ENCODE assay signal across 22 cellular contexts in genomic region chr6:160063771-160064413, GRCh38. TPM values are rescaled to one million over a fixed set of nuclear protein-coding genes. Genes with fewer than 3 reads are reported as not detected.
"Had no signal": no experiment of that assay in that cellular context is flagged by ENCODE, and none has a peak within 500 bp of the region (broad histone marks: within the 10 kb centered on the region; RNA-seq: fewer than 3 reads in every experiment).

No MANE protein-coding gene starts in this region.

- DNase-seq: erythroblast; heart right ventricle; hypothalamus; kidney glomerular epithelial cell; mammary epithelial cell; mucosa of descending colon; naive thymus-derived CD8-positive, alpha-beta T cell; posterior cingulate gyrus; spleen; stimulated activated CD4-positive, alpha-beta T cell treated with anti-CD3 and anti-CD28 coated beads, Interleukin-15, amount 100 ng/mL, for 24 hours; stimulated activated CD4-positive, alpha-beta T cell treated with anti-CD3 and anti-CD28 coated beads, Interleukin-1b, Interleukin-23, amount 100 ng/mL, for 48 hours; stimulated activated CD4-positive, alpha-beta T cell treated with anti-CD3 and anti-CD28 coated beads, Interleukin-4, amount 100 ng/mL, for 24 hours; stimulated activated naive B cell treated with anti-CD40 and anti-IgM and Interleukin-4, amounts not matched to agents 10 μg/mL and 1 μg/mL and 100 μg/mL, for 72 hours; stimulated activated naive CD8-positive, alpha-beta T cell treated with anti-CD3 and anti-CD28 coated beads, Interleukin-15, amount 100 ng/mL, for 72 hours; testis had no signal

- H3K27me3 Mint-ChIP-seq: central memory CD8-positive, alpha-beta T cell; dendritic cell treated with granulocyte-macrophage colony-stimulating factor and Interleukin-4, amounts not matched to agents 40 ng/mL and 50 ng/mL, for 4 days; naive thymus-derived CD8-positive, alpha-beta T cell; stimulated activated naive B cell treated with anti-CD40 and anti-IgM and Interleukin-4, amounts not matched to agents 10 μg/mL and 1 μg/mL and 100 μg/mL, for 72 hours; stimulated activated naive CD8-positive, alpha-beta T cell treated with anti-CD3 and anti-CD28 coated beads, Interleukin-15, amount 100 ng/mL, for 72 hours had no signal

- H3K27me3 ChIP-seq: heart right ventricle, neutrophil, right atrium auricular region, spleen, testis, tibial nerve had no signal

- H3K9me3 Mint-ChIP-seq: central memory CD8-positive, alpha-beta T cell; dendritic cell treated with granulocyte-macrophage colony-stimulating factor and Interleukin-4, amounts not matched to agents 40 ng/mL and 50 ng/mL, for 4 days; naive thymus-derived CD8-positive, alpha-beta T cell; stimulated activated naive B cell treated with anti-CD40 and anti-IgM and Interleukin-4, amounts not matched to agents 10 μg/mL and 1 μg/mL and 100 μg/mL, for 72 hours; stimulated activated naive CD8-positive, alpha-beta T cell treated with anti-CD3 and anti-CD28 coated beads, Interleukin-15, amount 100 ng/mL, for 72 hours had no signal

- H3K27ac ChIP-seq: heart right ventricle, neutrophil, right atrium auricular region, spleen, testis, tibial nerve had no signal

- H3K4me1 ChIP-seq: heart right ventricle, right atrium auricular region, testis, tibial nerve had no signal

- H3K4me3 ChIP-seq: heart right ventricle, mucosa of descending colon, right atrium auricular region, spleen, testis, tibial nerve had no signal

- ATAC-seq: heart right ventricle; mucosa of descending colon; naive thymus-derived CD8-positive, alpha-beta T cell; stimulated activated naive B cell treated with anti-CD40 and anti-IgM and Interleukin-4, amounts not matched to agents 10 μg/mL and 1 μg/mL and 100 μg/mL, for 72 hours; stimulated activated naive CD8-positive, alpha-beta T cell treated with anti-CD3 and anti-CD28 coated beads, Interleukin-15, amount 100 ng/mL, for 72 hours had no signal

- H3K4me3 Mint-ChIP-seq: central memory CD8-positive, alpha-beta T cell; dendritic cell treated with granulocyte-macrophage colony-stimulating factor and Interleukin-4, amounts not matched to agents 40 ng/mL and 50 ng/mL, for 4 days; naive thymus-derived CD8-positive, alpha-beta T cell; stimulated activated naive B cell treated with anti-CD40 and anti-IgM and Interleukin-4, amounts not matched to agents 10 μg/mL and 1 μg/mL and 100 μg/mL, for 72 hours; stimulated activated naive CD8-positive, alpha-beta T cell treated with anti-CD3 and anti-CD28 coated beads, Interleukin-15, amount 100 ng/mL, for 72 hours had no signal

- H3K27ac Mint-ChIP-seq: dendritic cell treated with granulocyte-macrophage colony-stimulating factor and Interleukin-4, amounts not matched to agents 40 ng/mL and 50 ng/mL, for 4 days; naive thymus-derived CD8-positive, alpha-beta T cell; stimulated activated naive B cell treated with anti-CD40 and anti-IgM and Interleukin-4, amounts not matched to agents 10 μg/mL and 1 μg/mL and 100 μg/mL, for 72 hours; stimulated activated naive CD8-positive, alpha-beta T cell treated with anti-CD3 and anti-CD28 coated beads, Interleukin-15, amount 100 ng/mL, for 72 hours had no signal

- H3K9me3 ChIP-seq: heart right ventricle, mucosa of descending colon, right atrium auricular region, spleen, testis, tibial nerve had no signal

RNA-seq across cellular contexts. Expression of gene SLC22A1, which starts 57.7 kb away (rescaled TPM):
- total RNA-seq: endothelial cell of umbilical vein, frontal cortex, right atrium auricular region had no signal
